ENCODE assay signal across 13 cellular contexts in genomic region chr1:29709711-29710169, GRCh38.
DNase-seq lines count a peak whose midpoint lies in the region; ATAC-seq and TF ChIP-seq lines count a peak whose summit lies in the region.
"Had no signal": no experiment of that assay in that cellular context is flagged by ENCODE, and none has a peak within 500 bp of the region (broad histone marks: within the 10 kb centered on the region; RNA-seq: fewer than 3 reads in every experiment).

No MANE protein-coding gene starts in this region.

- H3K9ac ChIP-seq in HCT116 (ENCODE audit: low read length) (peak overlapping the region; percentile 44), SK-N-SH (peak overlapping the region; percentile 64)

- RAD21 ChIA-PET in HCT116 (lab: Charles Lee; ENCODE audit: low non-redundant PET in 1 of 2, low total read pairs in 2 of 2, uncharacterized antibody in 2 of 2, unreplicated experiment in 2 of 2): interaction anchor here in 1 of 2 experiments (0.8 kb wide), 1 partner anchor 12 kb away, joined by 3 read pairs; no protein-coding TSS in a partner anchor

- H4K20me1 ChIP-seq in HCT116 (ENCODE audit: insufficient read depth): no peaks in the 10 kb centered on the region
- H4K20me1 ChIP-seq in SK-N-SH (ENCODE audit: insufficient read depth): no peaks in the 10 kb centered on the region

- ATAC-seq in HCT116 (no peak), GM19328 (IDR thresholded peaks at IDR 0.05; ENCODE audit: unreplicated experiment) (no peak), GM18502 (IDR thresholded peaks at IDR 0.05; ENCODE audit: poor library complexity, unreplicated experiment) (no peak)

- TF ChIP-seq EP300 in SK-N-SH (IDR thresholded peaks at IDR 0.05; ENCODE audit: borderline replicate concordance in 1 of 2, low read depth in 1 of 2, low read length in 1 of 2): peak in 1 of 2 experiments; percentile 44; a peak in 1 of 4 replicates

- H2AFZ ChIP-seq in HCT116 (ENCODE audit: low read depth, low read length, poor library complexity, severe bottlenecking) (peak overlapping the region; percentile 78), SK-N-SH (ENCODE audit: low read depth) (peak overlapping the region; percentile 72)

- peaks cover 5 to 41% of the 10 kb centered on the region in 2 experiments; a peak in 3 of 4 replicates for H3K4me1 ChIP-seq in HCT116 (ENCODE audit: control insufficient read depth in 1 of 2, insufficient read depth in 2 of 2, low read length in 2 of 2)
- H3K4me1 ChIP-seq in SK-N-SH (ENCODE audit: control insufficient read depth in 1 of 2, insufficient read depth in 2 of 2, low read depth in 1 of 2, low read length in 1 of 2): peaks cover 36 to 48% of the 10 kb centered on the region in 2 experiments

- no peak for TF ChIP-seq RAD21 in HCT116 (IDR thresholded peaks at IDR 0.05; ENCODE audit: low read depth)
- TF ChIP-seq RAD21 in SK-N-SH (IDR thresholded peaks at IDR 0.05; ENCODE audit: low read length): no peak

- peaks cover 3 to 13% (median 3%) of the 10 kb centered on the region in 3 donors for H3K27me3 Mint-ChIP-seq in immature natural killer cell (ENCODE audit: low read depth in 3 of 3)

- H3K4me1 Mint-ChIP-seq in immature natural killer cell: no peaks in the 10 kb centered on the region

- no TSS peak for BruUV-seq in HCT116 (replicated peaks; lab: Mats Ljungman, UMichigan)

- H3K9me3 ChIP-seq in HCT116 (ENCODE audit: control insufficient read depth in 1 of 2, insufficient read depth in 1 of 2, low read depth in 1 of 2, low read length in 2 of 2): no peaks in the 10 kb centered on the region
- no peaks in the 10 kb centered on the region for H3K9me3 ChIP-seq in SK-N-SH
- H3K9me3 ChIP-seq: neutrophil had no signal

- no peaks in the 10 kb centered on the region for H3K79me2 ChIP-seq in HCT116 (ENCODE audit: insufficient read depth, low read length)
- H3K79me2 ChIP-seq in SK-N-SH (ENCODE audit: insufficient read depth): no peaks in the 10 kb centered on the region

- H3K27me3 ChIP-seq in HCT116 (ENCODE audit: insufficient read depth, low read length): no peaks in the 10 kb centered on the region
- no peaks in the 10 kb centered on the region for H3K27me3 ChIP-seq in SK-N-SH (ENCODE audit: insufficient read depth)

- H3K4me3 ChIP-seq in HCT116 (replicated peaks in 1 of 2; ENCODE audit: low read depth in 1 of 2, low read length in 2 of 2) (peak overlapping the region in 1 of 2 experiments; percentile 16; a peak in 2 of 4 replicates), SK-N-SH (ENCODE audit: low read depth in 2 of 2, low read length in 1 of 2) (no peak overlapping the region), foreskin fibroblast (ENCODE audit: low read depth in 1 of 2, low read length in 2 of 2) (no peak overlapping the region)

- H3K9me3 Mint-ChIP-seq in immature natural killer cell: no peaks in the 10 kb centered on the region
- H3K9me3 Mint-ChIP-seq: activated B cell treated with CpG ODN at 0.5 μM for 24 hours had no signal

- peak overlapping the region; percentile 52 for H3K27ac ChIP-seq in HCT116 (ENCODE audit: low read depth, low read length)
- H3K27ac ChIP-seq in SK-N-SH (ENCODE audit: low read depth in 2 of 2, low read length in 1 of 2): peak overlapping the region; percentile 98 to 100
- H3K27ac ChIP-seq: neutrophil had no signal

- H3K4me2 ChIP-seq in HCT116 (ENCODE audit: low read length) (peak overlapping the region; percentile 73), SK-N-SH (peak overlapping the region; percentile 65)

- H3K9me2 ChIP-seq in HCT116 (ENCODE audit: insufficient read depth) (no peaks in the 10 kb centered on the region), SK-N-SH (no peaks in the 10 kb centered on the region)

- TF ChIP-seq CTCF in HCT116 (IDR thresholded peaks at IDR 0.05 in 2 of 3, conservative IDR thresholded peaks at IDR 0.05 in 1 of 3; ENCODE audit: borderline replicate concordance in 1 of 3, insufficient read depth in 1 of 3, low read depth in 2 of 3, low read length in 2 of 3) (no peak), SK-N-SH (IDR thresholded peaks at IDR 0.05) (no peak), foreskin fibroblast (IDR thresholded peaks at IDR 0.05; ENCODE audit: low read depth, low read length) (no peak)

- TF ChIP-seq POLR2A in HCT116 (IDR thresholded peaks at IDR 0.05; ENCODE audit: borderline replicate concordance, extremely low read depth, insufficient read depth, insufficient read length): no peak

- H3K27ac Mint-ChIP-seq in immature natural killer cell: no peak overlapping the region
- H3K27ac Mint-ChIP-seq: activated B cell treated with CpG ODN at 0.5 μM for 24 hours had no signal

- no peak overlapping the region for H3K4me3 Mint-ChIP-seq in immature natural killer cell
- H3K4me3 Mint-ChIP-seq: activated B cell treated with CpG ODN at 0.5 μM for 24 hours had no signal

- POLR2A ChIA-PET in HCT116 (lab: Charles Lee): interaction anchor here (1.3 kb wide), 1 partner anchor 61 kb away, joined by 3 read pairs; no protein-coding TSS in a partner anchor
- POLR2A ChIA-PET in SK-N-SH (lab: Yijun Ruan, JAX): interaction anchor here (1.0 to 1.5 kb wide), 2 partner anchors 20 to 236 kb away, joined by 3 read pairs; no protein-coding TSS in a partner anchor

- DNase-seq in AG08395 (ENCODE audit: low spot score): peak; percentile 45
- no peak for DNase-seq in HCT116 (ENCODE audit: low read depth, low spot score)
- no peak for DNase-seq in SK-N-SH
- DNase-seq in foreskin fibroblast: peak; percentile 79 to 89
- DNase-seq in immature natural killer cell: no peak
- DNase-seq in activated CD8-positive, alpha-beta memory T cell treated with anti-CD3 and anti-CD28 coated beads, Interleukin-2, amount 50 U/mL, for 4 hours: no peak
- DNase-seq: activated B cell treated with CpG ODN at 0.5 μM for 24 hours; HCEC 1CT; Kasumi-1; stimulated activated naive CD4-positive, alpha-beta T cell had no signal

- H3K36me3 ChIP-seq in HCT116 (ENCODE audit: control insufficient read depth in 1 of 2, insufficient read depth in 2 of 2, low read length in 2 of 2): no peaks in the 10 kb centered on the region
- H3K36me3 ChIP-seq in SK-N-SH (replicated peaks in 1 of 2; ENCODE audit: control insufficient read depth in 1 of 2, insufficient read depth in 2 of 2, low read length in 1 of 2): no peaks in the 10 kb centered on the region
- H3K36me3 ChIP-seq: neutrophil had no signal

- 9% methylated on average over 8 of the region's 8 CpGs for WGBS in SK-N-SH (ENCODE audit: low lambda C conversion rate)

- intact Hi-C loops in HCT116 (cut with micrococcal nuclease): loop anchor here (10.0 kb wide), 1 partner anchor 135 kb away; no protein-coding TSS in a partner anchor

- no peaks in the 10 kb centered on the region for H3K36me3 Mint-ChIP-seq in immature natural killer cell

- peaks cover 28% of the 10 kb centered on the region for H3F3A ChIP-seq in SK-N-SH (replicated peaks; ENCODE audit: insufficient read depth)

- CTCF ChIA-PET in HCT116 (lab: Charles Lee) (interaction anchor here (1.1 to 2.1 kb wide), 4 partner anchors 139 to 402 kb away, joined by 3 to 7 read pairs (median 4); no protein-coding TSS in a partner anchor), SK-N-SH (lab: Yijun Ruan, JAX) (interaction anchor here (0.8 to 4.9 kb wide), 16 partner anchors 12 to 670 kb away, joined by 3 to 35 read pairs (median 4); partner anchors contain the start of gene PTPRU)

TF ChIP-seq in HCT116, 20 proteins besides CTCF, POLR2A, EP300 and RAD21 (continues in another document):
- TF ChIP-seq EZH2 (IDR thresholded peaks at IDR 0.05): no peak
- TF ChIP-seq EZH2phosphoT487 (IDR thresholded peaks at IDR 0.05; ENCODE audit: borderline replicate concordance): no peak
- TF ChIP-seq FOSL1 (IDR thresholded peaks at IDR 0.05; ENCODE audit: low read depth): peak; percentile 80
- TF ChIP-seq CEBPB (IDR thresholded peaks at IDR 0.05; ENCODE audit: low read depth): no peak
- no peak for TF ChIP-seq TCF7L2 (IDR thresholded peaks at IDR 0.05; ENCODE audit: borderline replicate concordance, extremely low read depth, insufficient read depth, insufficient read length)
- no peak for TF ChIP-seq ZNF274 (IDR thresholded peaks at IDR 0.05; ENCODE audit: low read depth, low read length)
- TF ChIP-seq SIN3A (IDR thresholded peaks at IDR 0.05; ENCODE audit: low read depth): no peak
- no peak for TF ChIP-seq POLR2AphosphoS5 (IDR thresholded peaks at IDR 0.05; ENCODE audit: low read depth, low read length)

TF ChIP-seq in SK-N-SH, 30 proteins besides CTCF, POLR2A, EP300 and RAD21 (continues in another document):
- TF ChIP-seq EZH2phosphoT487 (IDR thresholded peaks at IDR 0.05; ENCODE audit: borderline replicate concordance, low read depth): no peak
- no peak for TF ChIP-seq FOXM1 (IDR thresholded peaks at IDR 0.05; ENCODE audit: low read depth)
- TF ChIP-seq NRF1 (IDR thresholded peaks at IDR 0.05; ENCODE audit: low read depth, low read length): no peak
- TF ChIP-seq TAF1 (IDR thresholded peaks at IDR 0.05; ENCODE audit: borderline replicate concordance, low read depth, low read length): no peak
- TF ChIP-seq REST (IDR thresholded peaks at IDR 0.05; ENCODE audit: low read depth, low read length): no peak
- peak; percentile 75 for TF ChIP-seq JUND (IDR thresholded peaks at IDR 0.05)
- TF ChIP-seq TEAD4 (IDR thresholded peaks at IDR 0.05; ENCODE audit: borderline replicate concordance, insufficient read depth): 0 out of 2 replicates have a peak, but pooled peaks have one; percentile 22
- peak; percentile 86 for TF ChIP-seq FOSL2 (IDR thresholded peaks at IDR 0.05; ENCODE audit: borderline replicate concordance, low read depth)

Comparison
In these comparisons a context has a peak if more than half of its experiments do, and no peak if none do; other contexts are left out.
1. DNase-seq: peak in AG08395 (single experiment) and foreskin fibroblast (2 of 2); none in HCT116 (single experiment), SK-N-SH (single experiment), immature natural killer cell (0 of 3) and activated CD8-positive, alpha-beta memory T cell treated with anti-CD3 and anti-CD28 coated beads, Interleukin-2, amount 50 U/mL, for 4 hours (single experiment).